ENCODE assay signal across 19 cellular contexts in genomic region chr1:17533201-17533600, GRCh38. TPM values are rescaled to one million over a fixed set of nuclear protein-coding genes. Genes with fewer than 3 reads are reported as not detected.
DNase-seq lines count a peak whose midpoint lies in the region; ATAC-seq and TF ChIP-seq lines count a peak whose summit lies in the region.
"Had no signal": no experiment of that assay in that cellular context is flagged by ENCODE, and none has a peak within 500 bp of the region (broad histone marks: within the 10 kb centered on the region; RNA-seq: fewer than 3 reads in every experiment).

No MANE protein-coding gene starts in this region.

- no peak overlapping the region for H3K4me2 ChIP-seq in mesenchymal stem cell (ENCODE audit: low read length, poor library complexity, severe bottlenecking)

- no peak overlapping the region for H3K4ac ChIP-seq in mesenchymal stem cell (ENCODE audit: low read depth in 1 of 2, low read length in 2 of 2)

- no peaks in the 10 kb centered on the region for H3K36me3 Mint-ChIP-seq in brain
- no peaks in the 10 kb centered on the region for H3K36me3 Mint-ChIP-seq in nephron (ENCODE audit: low read depth)
- H3K36me3 Mint-ChIP-seq: CD4-positive, alpha-beta memory T cell had no signal

- no peak overlapping the region for H3K14ac ChIP-seq in mesenchymal stem cell (ENCODE audit: low read length in 2 of 2)

- no peak for TF ChIP-seq POLR2A in suprapubic skin (IDR thresholded peaks at IDR 0.05)

- ATAC-seq in HG02840 (IDR thresholded peaks at IDR 0.05; ENCODE audit: low FRiP score, unreplicated experiment), result no peak
- ATAC-seq in HG02973 (IDR thresholded peaks at IDR 0.05; ENCODE audit: unreplicated experiment), result no peak

- 94% methylated on average over 4 of the region's 4 CpGs for WGBS in suprapubic skin
- 93% methylated on average over 4 of the region's 4 CpGs for WGBS in mesenchymal stem cell

- H3K4me1 Mint-ChIP-seq in brain, result peaks cover 41% of the 10 kb centered on the region
- peaks cover 43% of the 10 kb centered on the region for H3K4me1 Mint-ChIP-seq in nephron
- H3K4me1 Mint-ChIP-seq: CD4-positive, alpha-beta memory T cell had no signal

- DNase-seq in suprapubic skin (ENCODE audit: low spot score in 2 of 2), result no peak
- no peak for DNase-seq in mesenchymal stem cell
- DNase-seq in GM20000 (ENCODE audit: low spot score), result no peak
- DNase-seq: ACHN; BE2C; CD4-positive, alpha-beta memory T cell; DND-41; GDM1; HCEC 1CT; MG63; NCI-H1105; NCI-H1694 treated with DMSO at 0.1 percent for 48 hours; NCI-H446 had no signal

- CTCF ChIA-PET in HEK293 (lab: Yijun Ruan, JAX), result interaction anchor here (2.7 kb wide), 1 partner anchor 31 kb away, joined by 20 read pairs; no protein-coding TSS in a partner anchor

- no peaks in the 10 kb centered on the region for H3K27me3 ChIP-seq in suprapubic skin
- H3K27me3 ChIP-seq in mesenchymal stem cell (ENCODE audit: control insufficient read depth in 1 of 2, insufficient read depth in 1 of 2, low read length in 2 of 2), result peaks cover 0 to 10% of the 10 kb centered on the region in 2 experiments
- H3K27me3 ChIP-seq: BE2C, MG63 had no signal

- H3K79me1 ChIP-seq in mesenchymal stem cell (replicated peaks; ENCODE audit: low read length, poor library complexity, severe bottlenecking), result no peaks in the 10 kb centered on the region

- H3K36me3 ChIP-seq in HEK293 (ENCODE audit: control insufficient read depth in 2 of 2, insufficient read depth in 1 of 2, low read length in 2 of 2) (no peaks in the 10 kb centered on the region), suprapubic skin (no peaks in the 10 kb centered on the region), mesenchymal stem cell (ENCODE audit: control insufficient read depth in 1 of 2, insufficient read depth in 2 of 2, low read depth in 1 of 2, low read length in 2 of 2) (no peaks in the 10 kb centered on the region)
- H3K36me3 ChIP-seq: BE2C, MG63 had no signal

- no peak overlapping the region for H3K23ac ChIP-seq in mesenchymal stem cell (ENCODE audit: low read length in 2 of 2)

- no peak overlapping the region for H2BK12ac ChIP-seq in mesenchymal stem cell (ENCODE audit: low read length in 2 of 2)

- H3K4me3 ChIP-seq in HEK293 (ENCODE audit: low read depth, low read length), result no peak overlapping the region
- no peak overlapping the region for H3K4me3 ChIP-seq in suprapubic skin
- H3K4me3 ChIP-seq in mesenchymal stem cell (ENCODE audit: insufficient read depth in 1 of 2, low read depth in 1 of 2, low read length in 2 of 2), result no peak overlapping the region
- H3K4me3 ChIP-seq: MG63 had no signal

- no peak overlapping the region for H2BK15ac ChIP-seq in mesenchymal stem cell (ENCODE audit: low read depth, poor library complexity, severe bottlenecking)

- no peaks in the 10 kb centered on the region for H3K9me3 ChIP-seq in HEK293 (ENCODE audit: control insufficient read depth, insufficient read depth, low read depth, low read length)
- no peaks in the 10 kb centered on the region for H3K9me3 ChIP-seq in suprapubic skin
- no peaks in the 10 kb centered on the region for H3K9me3 ChIP-seq in mesenchymal stem cell (ENCODE audit: control insufficient read depth, low read length)
- H3K9me3 ChIP-seq: BE2C, MG63 had no signal

- H3K4me3 Mint-ChIP-seq in brain (no peak overlapping the region), nephron (no peak overlapping the region)
- H3K4me3 Mint-ChIP-seq: CD4-positive, alpha-beta memory T cell had no signal

- H2AK5ac ChIP-seq in mesenchymal stem cell (ENCODE audit: low read length, severe bottlenecking), result no peak overlapping the region

- no peak overlapping the region for H2BK5ac ChIP-seq in mesenchymal stem cell (ENCODE audit: low read depth, low read length, poor library complexity, severe bottlenecking)

- TF ChIP-seq CTCF in HEK293 (tag by site-specific recombination; IDR thresholded peaks at IDR 0.05) (no peak), brain (conservative IDR thresholded peaks at IDR 0.05) (no peak), nephron (IDR thresholded peaks at IDR 0.05; ENCODE audit: unreplicated experiment in 3 of 3) (no peak), suprapubic skin (IDR thresholded peaks at IDR 0.05) (no peak), GM20000 (IDR thresholded peaks at IDR 0.05; ENCODE audit: extremely low read depth, missing control alignments) (no peak)

- H3K9ac ChIP-seq in mesenchymal stem cell (ENCODE audit: low read length), result no peak overlapping the region

- H2AFZ ChIP-seq in mesenchymal stem cell (ENCODE audit: low read depth, low read length), result no peak overlapping the region

- no peak for TF ChIP-seq EP300 in suprapubic skin (IDR thresholded peaks at IDR 0.05)

- H3K27ac ChIP-seq in HEK293 (ENCODE audit: extremely low read depth, low read depth, low read length) (no peak overlapping the region), suprapubic skin (peak overlapping the region; percentile 71), mesenchymal stem cell (ENCODE audit: low read length, poor library complexity, severe bottlenecking) (no peak overlapping the region)
- H3K27ac ChIP-seq: RWPE1 had no signal

- POLR2A ChIA-PET in HEK293 (lab: Yijun Ruan, JAX), result no interaction called here

- peaks cover 0 to 4% (median 0%) of the 10 kb centered on the region in 5 experiments for H3K9me3 Mint-ChIP-seq in brain
- no peaks in the 10 kb centered on the region for H3K9me3 Mint-ChIP-seq in nephron
- H3K9me3 Mint-ChIP-seq: CD4-positive, alpha-beta memory T cell had no signal

- no peaks in the 10 kb centered on the region for H3K27me3 Mint-ChIP-seq in brain
- H3K27me3 Mint-ChIP-seq in nephron (ENCODE audit: low read depth), result peaks cover 3% of the 10 kb centered on the region

- no peak overlapping the region for H3K18ac ChIP-seq in mesenchymal stem cell (ENCODE audit: low read depth in 1 of 2, low read length in 2 of 2)

- H3K27ac Mint-ChIP-seq in brain, result peak overlapping the region in 4 of 5 experiments; percentile 10 to 95 (median 40)
- H3K27ac Mint-ChIP-seq in nephron, result peak overlapping the region in 2 of 3 experiments; percentile 70 to 89
- H3K27ac Mint-ChIP-seq: CD4-positive, alpha-beta memory T cell had no signal

- H3K4me1 ChIP-seq in HEK293 (ENCODE audit: control insufficient read depth, insufficient read depth, low read length), result no peaks in the 10 kb centered on the region; the same call in 1 of the 2 replicates
- H3K4me1 ChIP-seq in suprapubic skin, result peaks cover 43% of the 10 kb centered on the region
- no peaks in the 10 kb centered on the region for H3K4me1 ChIP-seq in mesenchymal stem cell (ENCODE audit: control insufficient read depth, insufficient read depth, low read depth, low read length)
- H3K4me1 ChIP-seq: BE2C had no signal

- no peak overlapping the region for H4K8ac ChIP-seq in mesenchymal stem cell (ENCODE audit: low read length)

- H4K91ac ChIP-seq in mesenchymal stem cell (ENCODE audit: low read length), result no peak overlapping the region

- H2BK120ac ChIP-seq in mesenchymal stem cell (ENCODE audit: low read depth, low read length), result no peak overlapping the region

TF ChIP-seq in HEK293, 187 proteins besides CTCF, POLR2A, EP300 and RAD21:
- TF ChIP-seq ZNF341 (tag by site-specific recombination; IDR thresholded peaks at IDR 0.05; ENCODE audit: low read depth) (no peak), ZNF664 (tag by site-specific recombination; IDR thresholded peaks at IDR 0.05) (peak; percentile 64; the same call in 1 of the 2 replicates), ZNF600 (tag by site-specific recombination; IDR thresholded peaks at IDR 0.05) (no peak), SCRT2 (tag by site-specific recombination; IDR thresholded peaks at IDR 0.05) (peak; percentile 18; the same call in 1 of the 2 replicates), ZNF121 (tag by site-specific recombination; IDR thresholded peaks at IDR 0.05) (peak; percentile 92)
TF ChIP-seq in HEK293: peak in this region for 3.

RNA-seq across cellular contexts. Expression of gene ARHGEF10L, which starts 6.3 kb away (rescaled TPM):
- polyA plus RNA-seq in brain (ENCODE audit: insufficient read depth, low read depth, low replicate concordance), result 16.2 TPM
- 100 to 1,000 TPM in 1 of 4 donors, 10 to 100 TPM in 3; 65.0 to 136 (median 94.1) TPM for total RNA-seq in suprapubic skin
- polyA plus RNA-seq in mesenchymal stem cell (2013, experiment 1 of 2), result 6.9 TPM
- 7.2 TPM for polyA plus RNA-seq in mesenchymal stem cell (2013, experiment 2 of 2)
- polyA plus RNA-seq: CD4-positive, alpha-beta memory T cell had no signal
